ENCODE assay signal across 16 cellular contexts in genomic region chr7:136180984-136181383, GRCh38.
"Had no signal": no experiment of that assay in that cellular context is flagged by ENCODE, and none has a peak within 500 bp of the region (broad histone marks: within the 10 kb centered on the region; RNA-seq: fewer than 3 reads in every experiment).

No MANE protein-coding gene starts in this region.

- DNase-seq: KBM-7, MV-4-11, NCI-H1048, NCI-H1105, NCI-H1436 treated with DMSO at 0.1 percent for 48 hours, NCI-H1694, NCI-H187 treated with DMSO at 0.1 percent for 48 hours, NCI-H2029 treated with DMSO at 0.1 percent for 48 hours, NCI-H2107, NCI-H2227 treated with DMSO at 0.1 percent for 48 hours, NCI-H524, NCI-H526 treated with DMSO at 0.1 percent for 48 hours, NCI-H748 treated with DMSO at 0.1 percent for 48 hours, Right ventricle myocardium superior, RPMI8226, SIG-M5 had no signal
